ENCODE assay signal across 8 cellular contexts in genomic region chr18:45722899-45723298, GRCh38. TPM values are rescaled to one million over a fixed set of nuclear protein-coding genes. Genes with fewer than 3 reads are reported as not detected.
A peak's percentile ranks its signal among the peaks of the same experiment; 100 is the strongest.
DNase-seq lines count a peak whose midpoint lies in the region; ATAC-seq and TF ChIP-seq lines count a peak whose summit lies in the region.

No MANE protein-coding gene starts in this region.

- no peaks in the 10 kb centered on the region for H3K36me3 Mint-ChIP-seq in activated naive CD4-positive, alpha-beta T cell treated with anti-CD3 and anti-CD28 coated beads for 36 hours (ENCODE audit: low read depth)

- no peak overlapping the region for H3K4me3 Mint-ChIP-seq in activated naive CD4-positive, alpha-beta T cell treated with anti-CD3 and anti-CD28 coated beads for 36 hours

- CTCF ChIA-PET in activated naive CD4-positive, alpha-beta T cell treated with anti-CD3 and anti-CD28 coated beads for 36 hours (lab: Charles Lee) = interaction anchor here (0.5 to 12.7 kb wide), 32 partner anchors 9 to 370 kb away, joined by 3 to 99 read pairs (median 4); no protein-coding TSS in a partner anchor

- peaks cover 5% of the 10 kb centered on the region for H3K27me3 Mint-ChIP-seq in activated naive CD4-positive, alpha-beta T cell treated with anti-CD3 and anti-CD28 coated beads for 36 hours (ENCODE audit: low read depth)

- TF ChIP-seq EP300 in sigmoid colon (IDR thresholded peaks at IDR 0.05) = no peak

- ATAC-seq in HG02588 (IDR thresholded peaks at IDR 0.05; ENCODE audit: unreplicated experiment) (peak; percentile 88), SK-N-SH treated with all-trans-retinoic acid at 6 μM for 48 hours (peak; percentile 99), Right ventricle myocardium superior (ENCODE audit: poor library complexity) (peak; percentile 78)

- 1 to 4% methylated on average over 5 of the region's 5 CpGs for WGBS in sigmoid colon, 2 donors

- H3K27me3 ChIP-seq in sigmoid colon = peaks cover 0 to 3% (median 0%) of the 10 kb centered on the region in 3 donors

- intact Hi-C loops in activated naive CD4-positive, alpha-beta T cell treated with anti-CD3 and anti-CD28 coated beads for 36 hours (cut with micrococcal nuclease) = loop anchor here (1.0 to 10.0 kb wide), 6 partner anchors 32 to 350 kb away; no protein-coding TSS in a partner anchor
- intact Hi-C loops in Right ventricle myocardium superior (cut with DNase I) = loop anchor here (2.0 kb wide), 1 partner anchor 116 kb away; no protein-coding TSS in a partner anchor
- intact Hi-C loops in sigmoid colon (cut with DNase I) = no loop called here

- TF ChIP-seq POLR2A in sigmoid colon (IDR thresholded peaks at IDR 0.05) = no peak

- no peak overlapping the region for H3K4me3 ChIP-seq in GM12875 (ENCODE audit: low read depth, low read length)
- H3K4me3 ChIP-seq in sigmoid colon = no peak overlapping the region

- H3K36me3 ChIP-seq in sigmoid colon = no peaks in the 10 kb centered on the region

- no peaks in the 10 kb centered on the region for H3K9me3 ChIP-seq in sigmoid colon

- H3K4me1 Mint-ChIP-seq in activated naive CD4-positive, alpha-beta T cell treated with anti-CD3 and anti-CD28 coated beads for 36 hours (ENCODE audit: low read depth) = no peaks in the 10 kb centered on the region

- TF ChIP-seq CTCF in GM12875 (IDR thresholded peaks at IDR 0.05; ENCODE audit: borderline replicate concordance, insufficient read depth, low read depth, low read length) (peak; percentile 93), sigmoid colon (IDR thresholded peaks at IDR 0.05) (peak in 1 of 4 experiments; percentile 19)

- H3K4me1 ChIP-seq in sigmoid colon = no peaks in the 10 kb centered on the region

- no peak overlapping the region for H3K27ac Mint-ChIP-seq in activated naive CD4-positive, alpha-beta T cell treated with anti-CD3 and anti-CD28 coated beads for 36 hours

- no peaks in the 10 kb centered on the region for H3K9me3 Mint-ChIP-seq in activated naive CD4-positive, alpha-beta T cell treated with anti-CD3 and anti-CD28 coated beads for 36 hours

- DNase-seq in NCI-H1048 (lab: John Stamatoyannopoulos, UW) (peak; percentile 31), Right ventricle myocardium superior (peak; percentile 82), sigmoid colon (peak; percentile 79), middle frontal gyrus (ENCODE audit: extremely low spot score, low spot score) (no peak)
- DNase-seq in activated naive CD4-positive, alpha-beta T cell treated with anti-CD3 and anti-CD28 coated beads for 36 hours = peak; percentile 87

- no peak overlapping the region for H3K27ac ChIP-seq in sigmoid colon

TF ChIP-seq in SK-N-SH treated with all-trans-retinoic acid at 6 μM for 48 hours, 23 proteins besides CTCF, POLR2A, EP300 and RAD21 (continues in another document):
- TF ChIP-seq PATZ1 (CRISPR knock-in tag; IDR thresholded peaks at IDR 0.05; ENCODE audit: borderline replicate concordance) (no peak), BACH2 (CRISPR knock-in tag; IDR thresholded peaks at IDR 0.05; ENCODE audit: borderline replicate concordance) (no peak), ZFP3 (CRISPR knock-in tag; IDR thresholded peaks at IDR 0.05) (no peak), ESRRG (CRISPR knock-in tag; IDR thresholded peaks at IDR 0.05) (no peak), ISL1 (CRISPR knock-in tag; IDR thresholded peaks at IDR 0.05) (no peak), SNAI2 (CRISPR knock-in tag; IDR thresholded peaks at IDR 0.05) (no peak), RARB (CRISPR knock-in tag; IDR thresholded peaks at IDR 0.05) (no peak), POU6F1 (CRISPR knock-in tag; IDR thresholded peaks at IDR 0.05; ENCODE audit: borderline replicate concordance, low read depth) (no peak), GLIS3 (CRISPR knock-in tag; IDR thresholded peaks at IDR 0.05) (no peak), TSHZ2 (CRISPR knock-in tag; IDR thresholded peaks at IDR 0.05) (no peak), ZNF70 (CRISPR knock-in tag; IDR thresholded peaks at IDR 0.05) (no peak), OSR1 (CRISPR knock-in tag; IDR thresholded peaks at IDR 0.05) (no peak), TCF4 (CRISPR knock-in tag; IDR thresholded peaks at IDR 0.05; ENCODE audit: borderline replicate concordance) (no peak), CSRNP3 (CRISPR knock-in tag; IDR thresholded peaks at IDR 0.05) (no peak), PPARA (CRISPR knock-in tag; IDR thresholded peaks at IDR 0.05; ENCODE audit: borderline replicate concordance) (no peak), CREB5 (CRISPR knock-in tag; IDR thresholded peaks at IDR 0.05; ENCODE audit: low read depth) (no peak)

RNA-seq across cellular contexts. Expression of gene SLC14A1, which starts 1.1 kb away (rescaled TPM):
- total RNA-seq in activated naive CD4-positive, alpha-beta T cell treated with anti-CD3 and anti-CD28 coated beads for 36 hours = under 1 TPM; 0.26 to 0.74 TPM
- total RNA-seq in Right ventricle myocardium superior = 32.8 TPM
- 10 to 100 TPM in 1 of 4 donors, 1 to 10 TPM in 2, not detected in 1; 1.3 to 14.4 (median 2.1) TPM for total RNA-seq in sigmoid colon
- 1 to 10 TPM in 1 of 3 donors, under 1 TPM in 1, not detected in 1; 0.69 to 1.6 TPM for polyA plus RNA-seq in sigmoid colon
